In genomic region chr1:166164646-166164994, GRCh38 we compare ENCODE assay signal across 12 cellular contexts. TPM values are rescaled to one million over a fixed set of nuclear protein-coding genes. Genes with fewer than 3 reads are reported as not detected.
DNase-seq lines count a peak whose midpoint lies in the region; ATAC-seq and TF ChIP-seq lines count a peak whose summit lies in the region.
"Had no signal": no experiment of that assay in that cellular context is flagged by ENCODE, and none has a peak within 500 bp of the region (broad histone marks: within the 10 kb centered on the region; RNA-seq: fewer than 3 reads in every experiment).

No MANE protein-coding gene starts in this region.

- no peak overlapping the region for H2BK12ac ChIP-seq in mesenchymal stem cell (ENCODE audit: low read length in 2 of 2)

- no peak overlapping the region for H3K23ac ChIP-seq in mesenchymal stem cell (ENCODE audit: low read length in 2 of 2)

- no peaks in the 10 kb centered on the region for H3K36me3 Mint-ChIP-seq in activated naive CD8-positive, alpha-beta T cell treated with anti-CD3 and anti-CD28 coated beads, Interleukin-2, amount 50 U/mL, for 24 hours (ENCODE audit: low read depth)
- H3K36me3 Mint-ChIP-seq in nephron (ENCODE audit: low read depth) (no peaks in the 10 kb centered on the region), type B pancreatic cell (no peaks in the 10 kb centered on the region)
- H3K36me3 Mint-ChIP-seq: immature natural killer cell had no signal

- intact Hi-C loops in heart right ventricle (cut with DNase I) (loop anchor here in 6 of 10 donors (5.0 to 10.0 kb wide), 5 partner anchors 230 to 770 kb away; no protein-coding TSS in a partner anchor), cardiac septum (cut with DNase I) (loop anchor here (5.0 to 10.0 kb wide), 2 partner anchors 237 to 760 kb away; no protein-coding TSS in a partner anchor)

- H3K27ac ChIP-seq in heart right ventricle (peak overlapping the region in 1 of 10 donors; percentile 6), mesenchymal stem cell (ENCODE audit: low read length, poor library complexity, severe bottlenecking) (no peak overlapping the region)
- H3K27ac ChIP-seq: body of pancreas had no signal

- peak overlapping the region; percentile 73 for H3K4me3 Mint-ChIP-seq in activated naive CD8-positive, alpha-beta T cell treated with anti-CD3 and anti-CD28 coated beads, Interleukin-2, amount 50 U/mL, for 24 hours
- peak overlapping the region; percentile 85 to 88 (median 88) for H3K4me3 Mint-ChIP-seq in nephron
- H3K4me3 Mint-ChIP-seq in type B pancreatic cell = peak overlapping the region; percentile 88

- no peak overlapping the region for H3K9ac ChIP-seq in mesenchymal stem cell (ENCODE audit: low read length)

- H3K27ac Mint-ChIP-seq in activated naive CD8-positive, alpha-beta T cell treated with anti-CD3 and anti-CD28 coated beads, Interleukin-2, amount 50 U/mL, for 24 hours = no peak overlapping the region
- H3K27ac Mint-ChIP-seq in nephron (no peak overlapping the region), type B pancreatic cell (peak overlapping the region; percentile 34)
- H3K27ac Mint-ChIP-seq: immature natural killer cell had no signal

- DNase-seq in heart right ventricle (no peak), cardiac septum (ENCODE audit: low spot score) (no peak), type B pancreatic cell (ENCODE audit: extremely low spot score, unreplicated experiment) (no peak), mesenchymal stem cell (no peak), A172 (ENCODE audit: low spot score) (no peak)
- DNase-seq in activated naive CD8-positive, alpha-beta T cell treated with anti-CD3 and anti-CD28 coated beads, Interleukin-2, amount 50 U/mL, for 24 hours = no peak
- DNase-seq: immature natural killer cell, NCI-H2029 had no signal

- H3K4ac ChIP-seq in mesenchymal stem cell (ENCODE audit: low read depth in 1 of 2, low read length in 2 of 2) = no peak overlapping the region

- H2BK5ac ChIP-seq in mesenchymal stem cell (ENCODE audit: low read depth, low read length, poor library complexity, severe bottlenecking) = no peak overlapping the region

- no peaks in the 10 kb centered on the region for H3K79me1 ChIP-seq in mesenchymal stem cell (replicated peaks; ENCODE audit: low read length, poor library complexity, severe bottlenecking)

- H4K91ac ChIP-seq in mesenchymal stem cell (ENCODE audit: low read length) = no peak overlapping the region

- peaks cover 29% of the 10 kb centered on the region for H3K4me1 Mint-ChIP-seq in activated naive CD8-positive, alpha-beta T cell treated with anti-CD3 and anti-CD28 coated beads, Interleukin-2, amount 50 U/mL, for 24 hours
- peaks cover 12% of the 10 kb centered on the region for H3K4me1 Mint-ChIP-seq in nephron
- H3K4me1 Mint-ChIP-seq in type B pancreatic cell (ENCODE audit: unreplicated experiment) = peaks cover 9% of the 10 kb centered on the region

- no peak overlapping the region for H2AFZ ChIP-seq in mesenchymal stem cell (ENCODE audit: low read depth, low read length)

- H3K27me3 ChIP-seq in heart right ventricle (peaks cover 0 to 56% (median 0%) of the 10 kb centered on the region in 7 donors), mesenchymal stem cell (ENCODE audit: control insufficient read depth in 1 of 2, insufficient read depth in 1 of 2, low read length in 2 of 2) (peaks cover 38 to 60% of the 10 kb centered on the region in 2 experiments)
- H3K27me3 ChIP-seq: body of pancreas had no signal

- H3K18ac ChIP-seq in mesenchymal stem cell (ENCODE audit: low read depth in 1 of 2, low read length in 2 of 2) = no peak overlapping the region

- no peak overlapping the region for H3K14ac ChIP-seq in mesenchymal stem cell (ENCODE audit: low read length in 2 of 2)

- H3K4me2 ChIP-seq in mesenchymal stem cell (ENCODE audit: low read length, poor library complexity, severe bottlenecking) = no peak overlapping the region

- TF ChIP-seq CTCF in heart right ventricle (IDR thresholded peaks at IDR 0.05) (no peak), nephron (IDR thresholded peaks at IDR 0.05; ENCODE audit: unreplicated experiment in 3 of 3) (no peak), type B pancreatic cell (conservative IDR thresholded peaks at IDR 0.05) (no peak)

- H3K4me3 ChIP-seq in heart right ventricle (peak overlapping the region in 8 of 10 donors; percentile 48 to 83 (median 66)), mesenchymal stem cell (ENCODE audit: insufficient read depth in 1 of 2, low read depth in 1 of 2, low read length in 2 of 2) (peak overlapping the region in 1 of 2 experiments; percentile 74)
- H3K4me3 ChIP-seq: HAP-1 had no signal

- no peak overlapping the region for H2AK5ac ChIP-seq in mesenchymal stem cell (ENCODE audit: low read length, severe bottlenecking)

- H2BK120ac ChIP-seq in mesenchymal stem cell (ENCODE audit: low read depth, low read length) = no peak overlapping the region

- peaks cover 50% of the 10 kb centered on the region for H3K27me3 Mint-ChIP-seq in activated naive CD8-positive, alpha-beta T cell treated with anti-CD3 and anti-CD28 coated beads, Interleukin-2, amount 50 U/mL, for 24 hours
- H3K27me3 Mint-ChIP-seq in nephron (ENCODE audit: low read depth) (peaks cover 91% of the 10 kb centered on the region), type B pancreatic cell (peaks cover 86% of the 10 kb centered on the region)

- H3K36me3 ChIP-seq in heart right ventricle (no peaks in the 10 kb centered on the region), mesenchymal stem cell (ENCODE audit: control insufficient read depth in 1 of 2, insufficient read depth in 2 of 2, low read depth in 1 of 2, low read length in 2 of 2) (peaks cover 0 to 3% of the 10 kb centered on the region in 2 experiments)
- H3K36me3 ChIP-seq: HAP-1 had no signal

- no peak overlapping the region for H2BK15ac ChIP-seq in mesenchymal stem cell (ENCODE audit: low read depth, poor library complexity, severe bottlenecking)

- no peak for ATAC-seq in heart right ventricle
- ATAC-seq in activated naive CD8-positive, alpha-beta T cell treated with anti-CD3 and anti-CD28 coated beads, Interleukin-2, amount 50 U/mL, for 24 hours = no peak
- no peak for ATAC-seq in GM21825 (IDR thresholded peaks at IDR 0.05; ENCODE audit: unreplicated experiment)
- ATAC-seq: body of pancreas had no signal

- 21 to 22% methylated on average over 5 of the region's 5 CpGs for WGBS in heart right ventricle, 2 donors
- WGBS in mesenchymal stem cell = 1% methylated on average over 4 of the region's 5 CpGs

- H3K4me1 ChIP-seq in heart right ventricle (peaks cover 0 to 27% (median 23%) of the 10 kb centered on the region in 9 donors), mesenchymal stem cell (ENCODE audit: control insufficient read depth, insufficient read depth, low read depth, low read length) (peaks cover 19% of the 10 kb centered on the region)
- H3K4me1 ChIP-seq: HAP-1 had no signal

- no peaks in the 10 kb centered on the region for H3K9me3 ChIP-seq in heart right ventricle
- H3K9me3 ChIP-seq in mesenchymal stem cell (ENCODE audit: control insufficient read depth, low read length) = no peaks in the 10 kb centered on the region
- H3K9me3 ChIP-seq: body of pancreas, HAP-1 had no signal

- H4K8ac ChIP-seq in mesenchymal stem cell (ENCODE audit: low read length) = no peak overlapping the region

- no peaks in the 10 kb centered on the region for H3K9me3 Mint-ChIP-seq in activated naive CD8-positive, alpha-beta T cell treated with anti-CD3 and anti-CD28 coated beads, Interleukin-2, amount 50 U/mL, for 24 hours
- H3K9me3 Mint-ChIP-seq in nephron (no peaks in the 10 kb centered on the region), type B pancreatic cell (no peaks in the 10 kb centered on the region)

RNA-seq across cellular contexts. Expression of gene FAM78B, which starts 2.2 kb away (rescaled TPM):
- total RNA-seq in heart right ventricle (1 to 10 TPM; 1.9 to 5.4 (median 2.8) TPM), cardiac septum (2.7 TPM), type B pancreatic cell (ENCODE audit: low replicate concordance) (2.6 and 2.9 TPM in 2 replicates)
- 1 to 10 TPM; 1.4 to 1.5 TPM for polyA plus RNA-seq in heart right ventricle
- not detected for polyA plus RNA-seq in mesenchymal stem cell (2013, experiment 1 of 2)
- polyA plus RNA-seq in mesenchymal stem cell (2013, experiment 2 of 2) = 0.03 TPM
- total RNA-seq in A172 (2014; rRNA removed; shearing (Covaris generic)) = 0.77 and 1.6 TPM in 2 replicates
- polyA plus RNA-seq: immature natural killer cell had no signal
